16 cellular contexts compared by ENCODE assay signal in genomic region chr18:38575023-38575422, GRCh38.
A peak's percentile ranks its signal among the peaks of the same experiment; 100 is the strongest.
DNase-seq lines count a peak whose midpoint lies in the region; ATAC-seq and TF ChIP-seq lines count a peak whose summit lies in the region.
"Had no signal": no experiment of that assay in that cellular context is flagged by ENCODE, and none has a peak within 500 bp of the region (broad histone marks: within the 10 kb centered on the region; RNA-seq: fewer than 3 reads in every experiment).

No MANE protein-coding gene starts in this region.

- no peak for ATAC-seq in activated CD4-positive, alpha-beta T cell treated with anti-CD3 and anti-CD28 coated beads for 36 hours
- ATAC-seq in natural killer cell (peak in 2 of 3 donors; percentile 42 to 58), GM18519 (IDR thresholded peaks at IDR 0.05; ENCODE audit: low FRiP score, unreplicated experiment) (no peak), HG03439 (IDR thresholded peaks at IDR 0.05; ENCODE audit: unreplicated experiment) (no peak)

- no peaks in the 10 kb centered on the region for H3K36me3 Mint-ChIP-seq in activated CD4-positive, alpha-beta T cell treated with anti-CD3 and anti-CD28 coated beads, Interleukin-2, amount 10 ng/mL, durations not matched to agents 24 days and 14 days (ENCODE audit: low read depth)
- no peaks in the 10 kb centered on the region for H3K36me3 Mint-ChIP-seq in activated CD4-positive, alpha-beta T cell treated with anti-CD3 and anti-CD28 coated beads for 36 hours (ENCODE audit: low read depth)
- H3K36me3 Mint-ChIP-seq in natural killer cell: no peaks in the 10 kb centered on the region
- H3K36me3 Mint-ChIP-seq: CD14-positive monocyte; CD4-positive, alpha-beta memory T cell had no signal

- TF ChIP-seq CTCF in MM.1S (IDR thresholded peaks at IDR 0.05; ENCODE audit: low read length) (no peak), natural killer cell (IDR thresholded peaks at IDR 0.05) (no peak)

- H2AFZ ChIP-seq in MM.1S (ENCODE audit: low read length): no peak overlapping the region

- H3K27ac ChIP-seq in MM.1S (ENCODE audit: low read length): peak overlapping the region; percentile 80; the same call in 1 of the 2 replicates
- H3K27ac ChIP-seq: BLaER1, HL-60 had no signal

- H3K9me3 Mint-ChIP-seq in activated CD4-positive, alpha-beta T cell treated with anti-CD3 and anti-CD28 coated beads, Interleukin-2, amount 10 ng/mL, durations not matched to agents 24 days and 14 days: peaks cover 4% of the 10 kb centered on the region
- H3K9me3 Mint-ChIP-seq in activated CD4-positive, alpha-beta T cell treated with anti-CD3 and anti-CD28 coated beads for 36 hours (ENCODE audit: low read depth): peaks cover 3% of the 10 kb centered on the region
- peaks cover 0 to 6% of the 10 kb centered on the region in 2 donors for H3K9me3 Mint-ChIP-seq in natural killer cell

- H3K9ac ChIP-seq in MM.1S (ENCODE audit: low read length): no peak overlapping the region
- H3K9ac ChIP-seq: BLaER1 had no signal

- intact Hi-C loops in activated CD4-positive, alpha-beta T cell treated with anti-CD3 and anti-CD28 coated beads, Interleukin-2, amount 10 ng/mL, durations not matched to agents 24 days and 14 days (cut with micrococcal nuclease): loop anchor here (1.0 kb wide), 1 partner anchor 36 kb away; no protein-coding TSS in a partner anchor
- intact Hi-C loops in activated CD4-positive, alpha-beta T cell treated with anti-CD3 and anti-CD28 coated beads for 36 hours (cut with DNase I, micrococcal nuclease): no loop called here
- intact Hi-C loops in natural killer cell (cut with micrococcal nuclease): no loop called here

- no peaks in the 10 kb centered on the region for H3K79me2 ChIP-seq in MM.1S (ENCODE audit: low read length)

- H3K27me3 ChIP-seq in MM.1S (replicated peaks; ENCODE audit: insufficient read depth, low read length): no peaks in the 10 kb centered on the region
- H3K27me3 ChIP-seq: BLaER1 had no signal

- no peaks in the 10 kb centered on the region for H3K36me3 ChIP-seq in MM.1S (replicated peaks; ENCODE audit: insufficient read depth, low read length)

- peaks cover 16% of the 10 kb centered on the region for H3F3A ChIP-seq in MM.1S (ENCODE audit: insufficient read depth, low read length)

- H3K4me3 Mint-ChIP-seq in activated CD4-positive, alpha-beta T cell treated with anti-CD3 and anti-CD28 coated beads, Interleukin-2, amount 10 ng/mL, durations not matched to agents 24 days and 14 days: no peak overlapping the region
- no peak overlapping the region for H3K4me3 Mint-ChIP-seq in activated CD4-positive, alpha-beta T cell treated with anti-CD3 and anti-CD28 coated beads for 36 hours
- H3K4me3 Mint-ChIP-seq in natural killer cell: peak overlapping the region; percentile 42
- H3K4me3 Mint-ChIP-seq: CD14-positive monocyte had no signal

- H3K27me3 Mint-ChIP-seq in activated CD4-positive, alpha-beta T cell treated with anti-CD3 and anti-CD28 coated beads, Interleukin-2, amount 10 ng/mL, durations not matched to agents 24 days and 14 days: no peaks in the 10 kb centered on the region
- no peaks in the 10 kb centered on the region for H3K27me3 Mint-ChIP-seq in activated CD4-positive, alpha-beta T cell treated with anti-CD3 and anti-CD28 coated beads for 36 hours
- H3K27me3 Mint-ChIP-seq in natural killer cell (ENCODE audit: low read depth in 2 of 2): no peaks in the 10 kb centered on the region
- H3K27me3 Mint-ChIP-seq: CD4-positive, alpha-beta memory T cell had no signal

- H3K4me1 Mint-ChIP-seq in activated CD4-positive, alpha-beta T cell treated with anti-CD3 and anti-CD28 coated beads, Interleukin-2, amount 10 ng/mL, durations not matched to agents 24 days and 14 days: peaks cover 21% of the 10 kb centered on the region
- peaks cover 33% of the 10 kb centered on the region for H3K4me1 Mint-ChIP-seq in activated CD4-positive, alpha-beta T cell treated with anti-CD3 and anti-CD28 coated beads for 36 hours
- peaks cover 24 to 29% of the 10 kb centered on the region in 2 donors for H3K4me1 Mint-ChIP-seq in natural killer cell
- H3K4me1 Mint-ChIP-seq: CD14-positive monocyte had no signal

- peaks cover 21% of the 10 kb centered on the region for H3K4me1 ChIP-seq in MM.1S (ENCODE audit: low read length)

- POLR2A ChIA-PET in activated CD4-positive, alpha-beta T cell treated with anti-CD3 and anti-CD28 coated beads for 36 hours (lab: Charles Lee): no interaction called here

- no peaks in the 10 kb centered on the region for H3K9me3 ChIP-seq in MM.1S (replicated peaks; ENCODE audit: insufficient read depth, low read length)

- no peak overlapping the region for H3K4me3 ChIP-seq in MM.1S (ENCODE audit: low read length)
- H3K4me3 ChIP-seq: BLaER1 had no signal

- CTCF ChIA-PET in activated CD4-positive, alpha-beta T cell treated with anti-CD3 and anti-CD28 coated beads for 36 hours (lab: Charles Lee): no interaction called here

- H3K9me2 ChIP-seq in MM.1S (replicated peaks; ENCODE audit: insufficient read depth, low read length): no peaks in the 10 kb centered on the region

- no peaks in the 10 kb centered on the region for H4K20me1 ChIP-seq in MM.1S (ENCODE audit: insufficient read depth, low read length)
- H4K20me1 ChIP-seq: BLaER1 had no signal

- DNase-seq in activated CD4-positive, alpha-beta T cell treated with anti-CD3 and anti-CD28 coated beads, Interleukin-2, amount 10 ng/mL, durations not matched to agents 24 days and 14 days: peak; percentile 53
- DNase-seq in activated CD4-positive, alpha-beta T cell treated with anti-CD3 and anti-CD28 coated beads for 36 hours: no peak
- peak; percentile 7 for DNase-seq in MM.1S
- DNase-seq in natural killer cell: no peak
- no peak for DNase-seq in amniotic stem cell (lab: John Stamatoyannopoulos, UW)
- DNase-seq: 8988T, DMS153, DMS79, GF-D8, HCEC 1CT had no signal

- no peak overlapping the region for H3K27ac Mint-ChIP-seq in activated CD4-positive, alpha-beta T cell treated with anti-CD3 and anti-CD28 coated beads, Interleukin-2, amount 10 ng/mL, durations not matched to agents 24 days and 14 days
- no peak overlapping the region for H3K27ac Mint-ChIP-seq in activated CD4-positive, alpha-beta T cell treated with anti-CD3 and anti-CD28 coated beads for 36 hours
- H3K27ac Mint-ChIP-seq in natural killer cell: peak overlapping the region; percentile 56 to 73
- H3K27ac Mint-ChIP-seq: CD14-positive monocyte had no signal

- no peak overlapping the region for H3K4me2 ChIP-seq in MM.1S (ENCODE audit: low read depth, low read length)
- H3K4me2 ChIP-seq: BLaER1 had no signal

Comparison
In these comparisons a context has a peak if more than half of its experiments do, and no peak if none do; other contexts are left out.
1. DNase-seq: peak in activated CD4-positive, alpha-beta T cell treated with anti-CD3 and anti-CD28 coated beads, Interleukin-2, amount 10 ng/mL, durations not matched to agents 24 days and 14 days (single experiment) and MM.1S (single experiment); none in activated CD4-positive, alpha-beta T cell treated with anti-CD3 and anti-CD28 coated beads for 36 hours (single experiment), natural killer cell (single experiment) and amniotic stem cell (single experiment).
2. H3K27ac Mint-ChIP-seq: peak in natural killer cell (2 of 2); none in activated CD4-positive, alpha-beta T cell treated with anti-CD3 and anti-CD28 coated beads, Interleukin-2, amount 10 ng/mL, durations not matched to agents 24 days and 14 days (single experiment) and activated CD4-positive, alpha-beta T cell treated with anti-CD3 and anti-CD28 coated beads for 36 hours (single experiment).
3. ATAC-seq: peak in natural killer cell (2 of 3); none in activated CD4-positive, alpha-beta T cell treated with anti-CD3 and anti-CD28 coated beads for 36 hours (single experiment), GM18519 (single experiment) and HG03439 (single experiment).